8 cellular contexts compared by ENCODE assay signal in genomic region chr1:248825136-248825535, GRCh38. TPM values are rescaled to one million over a fixed set of nuclear protein-coding genes. Genes with fewer than 3 reads are reported as not detected.
DNase-seq lines count a peak whose midpoint lies in the region; ATAC-seq, FAIRE-seq and TF ChIP-seq lines count a peak whose summit lies in the region.

No MANE protein-coding gene starts in this region.

- H3K4me3 ChIP-seq in adrenal gland (peak overlapping the region; percentile 40 to 93 (median 81)), kidney (ENCODE audit: low read length in 2 of 2) (peak overlapping the region; percentile 92 to 94), suprapubic skin (peak overlapping the region; percentile 81)

- no peak for FAIRE-seq in kidney (lab: Jason Lieb, UNC)

- H3K27ac Mint-ChIP-seq in T-helper 1 cell treated with Interleukin-12 subunit alpha and Interleukin-12 subunit beta and Interleukin-4 antibody, amounts not matched to agents 30 μg/mL and 1 μg/mL, for 36 hours, result peak overlapping the region; percentile 99

- peaks cover 27% of the 10 kb centered on the region for H3K36me3 Mint-ChIP-seq in T-helper 1 cell treated with Interleukin-12 subunit alpha and Interleukin-12 subunit beta and Interleukin-4 antibody, amounts not matched to agents 30 μg/mL and 1 μg/mL, for 36 hours (ENCODE audit: low read depth)

- peak overlapping the region; percentile 95 to 97 for H3K9ac ChIP-seq in kidney (ENCODE audit: low read length in 2 of 2)

- TF ChIP-seq CTCF in adrenal gland (IDR thresholded peaks at IDR 0.05) (no peak), kidney (IDR thresholded peaks at IDR 0.05; ENCODE audit: borderline replicate concordance, extremely low read depth, insufficient read depth) (no peak), suprapubic skin (IDR thresholded peaks at IDR 0.05) (no peak)

- no peaks in the 10 kb centered on the region for H3K27me3 ChIP-seq in adrenal gland
- H3K27me3 ChIP-seq in suprapubic skin, result no peaks in the 10 kb centered on the region

- WGBS in adrenal gland, 4 donors, result 30 to 44% (median 32%) methylated on average over 9 to 10 of the region's 10 CpGs
- WGBS in suprapubic skin, result 18% methylated on average over 10 of the region's 10 CpGs

- no peak for TF ChIP-seq POLR2A in adrenal gland (IDR thresholded peaks at IDR 0.05)
- no peak for TF ChIP-seq POLR2A in suprapubic skin (IDR thresholded peaks at IDR 0.05)

- H3K4me3 Mint-ChIP-seq in T-helper 1 cell treated with Interleukin-12 subunit alpha and Interleukin-12 subunit beta and Interleukin-4 antibody, amounts not matched to agents 30 μg/mL and 1 μg/mL, for 36 hours, result peak overlapping the region; percentile 98

- no peak for TF ChIP-seq EP300 in suprapubic skin (IDR thresholded peaks at IDR 0.05)

- H3K36me3 ChIP-seq in adrenal gland (replicated peaks in 1 of 2) (peaks cover 0 to 11% of the 10 kb centered on the region in 2 donors), kidney (ENCODE audit: control insufficient read depth in 1 of 2, insufficient read depth in 2 of 2, low read length in 2 of 2) (peaks cover 0 to 7% of the 10 kb centered on the region in 2 donors), suprapubic skin (peaks cover 7% of the 10 kb centered on the region)

- DNase-seq in T-helper 1 cell, result no peak
- DNase-seq in adrenal gland, result no peak
- DNase-seq in kidney, result no peak
- DNase-seq in suprapubic skin (ENCODE audit: low spot score in 2 of 2), result peak; percentile 63 to 77
- DNase-seq in NCI-H187 treated with DMSO at 0.1 percent for 48 hours (lab: John Stamatoyannopoulos, UW), result no peak
- no peak for DNase-seq in activated CD4-positive, alpha-beta T cell treated with anti-CD3 and anti-CD28 coated beads for 48 hours

- peaks cover 48% of the 10 kb centered on the region for H3K4me1 Mint-ChIP-seq in T-helper 1 cell treated with Interleukin-12 subunit alpha and Interleukin-12 subunit beta and Interleukin-4 antibody, amounts not matched to agents 30 μg/mL and 1 μg/mL, for 36 hours (ENCODE audit: low read depth)

- no peaks in the 10 kb centered on the region for H3K9me3 Mint-ChIP-seq in T-helper 1 cell treated with Interleukin-12 subunit alpha and Interleukin-12 subunit beta and Interleukin-4 antibody, amounts not matched to agents 30 μg/mL and 1 μg/mL, for 36 hours

- H3K4me1 ChIP-seq in adrenal gland (replicated peaks in 1 of 2) (peaks cover 38 to 51% of the 10 kb centered on the region in 2 donors), kidney (ENCODE audit: control insufficient read depth in 1 of 2, insufficient read depth in 1 of 2, low read depth in 1 of 2, low read length in 2 of 2) (peaks cover 23 to 51% of the 10 kb centered on the region in 2 donors), suprapubic skin (peaks cover 51% of the 10 kb centered on the region)

- no peaks in the 10 kb centered on the region for H3K27me3 Mint-ChIP-seq in T-helper 1 cell treated with Interleukin-12 subunit alpha and Interleukin-12 subunit beta and Interleukin-4 antibody, amounts not matched to agents 30 μg/mL and 1 μg/mL, for 36 hours (ENCODE audit: low read depth)

- intact Hi-C loops in adrenal gland (cut with DNase I) (no loop called here), kidney (cut with DNase I) (no loop called here)

- no peaks in the 10 kb centered on the region for H3K9me3 ChIP-seq in adrenal gland (replicated peaks in 1 of 3)
- no peaks in the 10 kb centered on the region for H3K9me3 ChIP-seq in kidney (ENCODE audit: control insufficient read depth in 1 of 2, low read length in 2 of 2)
- no peaks in the 10 kb centered on the region for H3K9me3 ChIP-seq in suprapubic skin

- ATAC-seq in HG02970 (IDR thresholded peaks at IDR 0.05; ENCODE audit: low FRiP score, unreplicated experiment), result no peak

- H3K27ac ChIP-seq in adrenal gland (peak overlapping the region in 4 of 5 donors; percentile 85 to 97 (median 94)), kidney (ENCODE audit: low read depth in 2 of 2, low read length in 2 of 2) (peak overlapping the region in 1 of 2 donors; percentile 79), suprapubic skin (peak overlapping the region; percentile 97)

RNA-seq across cellular contexts. Expression of gene SH3BP5L, which starts 0.6 kb away (rescaled TPM):
- total RNA-seq in adrenal gland (10 to 100 TPM; 19.3 to 36.9 (median 26.5) TPM), kidney (24.9 TPM), suprapubic skin (10 to 100 TPM; 23.5 to 41.2 (median 29.4) TPM)
- polyA plus RNA-seq in adrenal gland (10 to 100 TPM; 15.4 to 29.2 (median 16.9) TPM), kidney (ENCODE audit: insufficient read depth, low read depth, low replicate concordance) (16.6 TPM)

RNA-seq across cellular contexts. Expression of gene ZNF672, which starts 12.9 kb away (rescaled TPM):
- total RNA-seq in adrenal gland (10 to 100 TPM; 22.2 to 47.5 (median 32.1) TPM), kidney (28.6 TPM), suprapubic skin (10 to 100 TPM; 34.4 to 39.7 (median 38.8) TPM)
- polyA plus RNA-seq in adrenal gland (10 to 100 TPM in 2 of 3 donors, 1 to 10 TPM in 1; 9.5 to 14.8 (median 12.5) TPM), kidney (ENCODE audit: insufficient read depth, low read depth, low replicate concordance) (25.0 TPM)

RNA-seq across cellular contexts. Expression of gene ZNF692, which starts 33.7 kb away (rescaled TPM):
- 10 to 100 TPM; 11.5 to 70.2 (median 30.4) TPM for total RNA-seq in adrenal gland
- 100 to 1,000 TPM in 2 of 3 donors, 10 to 100 TPM in 1; 10.3 to 366 (median 155) TPM for polyA plus RNA-seq in adrenal gland
- 29.6 TPM for total RNA-seq in kidney
- polyA plus RNA-seq in kidney (ENCODE audit: insufficient read depth, low read depth, low replicate concordance), result 34.4 TPM
- total RNA-seq in suprapubic skin, result 100 to 1,000 TPM in 1 of 4 donors, 10 to 100 TPM in 3; 30.2 to 138 (median 52.6) TPM

Comparison
In these comparisons a context has a peak if more than half of its experiments do, and no peak if none do; other contexts are left out.
1. DNase-seq: peak in suprapubic skin (2 of 2); none in T-helper 1 cell (0 of 5), adrenal gland (0 of 7), kidney (single experiment), NCI-H187 treated with DMSO at 0.1 percent for 48 hours (single experiment) and activated CD4-positive, alpha-beta T cell treated with anti-CD3 and anti-CD28 coated beads for 48 hours (single experiment).
2. Peak in every context shown above with its lines, with median percentiles within 50 percentile points of each other: H3K4me3 ChIP-seq.